9 cellular contexts compared by ENCODE assay signal in genomic region chr14:105526781-105527380, GRCh38. TPM values are rescaled to one million over a fixed set of nuclear protein-coding genes. Genes with fewer than 3 reads are reported as not detected.
DNase-seq lines count a peak whose midpoint lies in the region; ATAC-seq and TF ChIP-seq lines count a peak whose summit lies in the region.
"Had no signal": no experiment of that assay in that cellular context is flagged by ENCODE, and none has a peak within 500 bp of the region (broad histone marks: within the 10 kb centered on the region; RNA-seq: fewer than 3 reads in every experiment).

No MANE protein-coding gene starts in this region.

- ATAC-seq in natural killer cell treated with Interleukin-12 subunit alpha and Interleukin-12 subunit beta and Interleukin-15 and Interleukin-18, amount 100 ng/mL, for 72 hours = no peak
- no peak for ATAC-seq in HG02884 (IDR thresholded peaks at IDR 0.05; ENCODE audit: unreplicated experiment)

- H3K9me3 ChIP-seq in AG04450 (ENCODE audit: control insufficient read depth, insufficient read depth, low read length) (peaks cover 3% of the 10 kb centered on the region; the same call in 1 of the 2 replicates), colonic mucosa (no peaks in the 10 kb centered on the region)

- H3K27me3 Mint-ChIP-seq in natural killer cell treated with Interleukin-12 subunit alpha and Interleukin-12 subunit beta and Interleukin-15 and Interleukin-18, amount 100 ng/mL, for 72 hours = peaks cover 0 to 11% of the 10 kb centered on the region in 2 donors

- no peaks in the 10 kb centered on the region for H3K9me3 Mint-ChIP-seq in natural killer cell treated with Interleukin-12 subunit alpha and Interleukin-12 subunit beta and Interleukin-15 and Interleukin-18, amount 100 ng/mL, for 72 hours

- no peaks in the 10 kb centered on the region for H3K36me3 Mint-ChIP-seq in natural killer cell treated with Interleukin-12 subunit alpha and Interleukin-12 subunit beta and Interleukin-15 and Interleukin-18, amount 100 ng/mL, for 72 hours

- no peak for TF ChIP-seq EP300 in Ishikawa (IDR thresholded peaks at IDR 0.05; ENCODE audit: borderline replicate concordance)

- peaks cover 16% of the 10 kb centered on the region for H3K4me1 ChIP-seq in colonic mucosa

- CTCF ChIA-PET in AG04450 (lab: Charles Lee) = no interaction called here

- DNase-seq in AG04450 (ENCODE audit: low read depth, low spot score) (no peak), colonic mucosa (no peak), T-helper 9 cell (no peak), NCI-H524 (lab: John Stamatoyannopoulos, UW) (no peak)
- DNase-seq in natural killer cell treated with Interleukin-12 subunit alpha and Interleukin-12 subunit beta and Interleukin-15 and Interleukin-18, amount 100 ng/mL, for 72 hours (ENCODE audit: low spot score) = no peak
- DNase-seq in activated effector memory CD4-positive, alpha-beta T cell treated with anti-CD3 and anti-CD28 coated beads, Interleukin-2, amount 50 U/mL, for 16 hours = no peak
- DNase-seq: SIG-M5 had no signal

- POLR2A ChIA-PET in AG04450 (lab: Yijun Ruan, JAX) = no interaction called here

- intact Hi-C loops in colonic mucosa (cut with DNase I) = loop anchor here (5.0 to 10.0 kb wide), 4 partner anchors 35 to 322 kb away; partner anchors contain the start of gene TEDC1

- H3K4me3 ChIP-seq in AG04450 (ENCODE audit: low read depth, low read length) (peak overlapping the region; percentile 59), colonic mucosa (peak overlapping the region; percentile 54)

- H3K27ac Mint-ChIP-seq in natural killer cell treated with Interleukin-12 subunit alpha and Interleukin-12 subunit beta and Interleukin-15 and Interleukin-18, amount 100 ng/mL, for 72 hours = no peak overlapping the region

- TF ChIP-seq RAD21 in Ishikawa (IDR thresholded peaks at IDR 0.05; ENCODE audit: low read depth) = no peak

- TF ChIP-seq CTCF in AG04450 (IDR thresholded peaks at IDR 0.05; ENCODE audit: low read depth, low read length) (no peak), colonic mucosa (IDR thresholded peaks at IDR 0.05) (no peak)

- peaks cover 9 to 14% of the 10 kb centered on the region in 2 donors for H3K4me1 Mint-ChIP-seq in natural killer cell treated with Interleukin-12 subunit alpha and Interleukin-12 subunit beta and Interleukin-15 and Interleukin-18, amount 100 ng/mL, for 72 hours (ENCODE audit: low read depth in 2 of 2)

- peaks cover 3% of the 10 kb centered on the region for H3K27me3 ChIP-seq in AG04450 (ENCODE audit: control insufficient read depth, insufficient read depth, low read length)
- peaks cover 32% of the 10 kb centered on the region for H3K27me3 ChIP-seq in colonic mucosa

- no peaks in the 10 kb centered on the region for H3K36me3 ChIP-seq in colonic mucosa

- H3K27ac ChIP-seq in AG04450 (ENCODE audit: low read depth, low read length) (no peak overlapping the region), colonic mucosa (no peak overlapping the region)

- H3K4me3 Mint-ChIP-seq in natural killer cell treated with Interleukin-12 subunit alpha and Interleukin-12 subunit beta and Interleukin-15 and Interleukin-18, amount 100 ng/mL, for 72 hours = peak overlapping the region; percentile 76

- peak overlapping the region in 1 of 2 donors; percentile 60 for H3K9ac ChIP-seq in colonic mucosa (ENCODE audit: low read depth in 2 of 2, low read length in 2 of 2)

TF ChIP-seq in Ishikawa, 13 proteins besides CTCF, POLR2A, EP300 and RAD21:
- TF ChIP-seq ZBTB7A (IDR thresholded peaks at IDR 0.05; ENCODE audit: low read depth) (peak; percentile 28; the same call in 1 of the 2 replicates), CREB1 (IDR thresholded peaks at IDR 0.05; ENCODE audit: low read depth) (no peak)

RNA-seq across cellular contexts. Expression of gene TMEM121, which starts 0.5 kb away (rescaled TPM):
- polyA plus RNA-seq in AG04450 (2011; rRNA removed) = 1.5 and 2.0 TPM in 2 replicates
- 0.83 TPM in 2 replicates for polyA minus RNA-seq in AG04450 (2011; rRNA and poly(A)+ RNA removed)
- under 1 TPM; 0.82 TPM for total RNA-seq in colonic mucosa
- total RNA-seq in natural killer cell treated with Interleukin-12 subunit alpha and Interleukin-12 subunit beta and Interleukin-15 and Interleukin-18, amount 100 ng/mL, for 72 hours = 1 to 10 TPM; 1.8 to 4.2 TPM

RNA-seq across cellular contexts. Expression of gene TEDC1, which starts 35.8 kb away (rescaled TPM):
- polyA plus RNA-seq in AG04450 (2011; rRNA removed) = 1.7 and 1.9 TPM in 2 replicates
- 0.22 and 0.64 TPM in 2 replicates for polyA minus RNA-seq in AG04450 (2011; rRNA and poly(A)+ RNA removed)
- 10 to 100 TPM; 15.0 to 55.7 TPM for total RNA-seq in colonic mucosa
- total RNA-seq in natural killer cell treated with Interleukin-12 subunit alpha and Interleukin-12 subunit beta and Interleukin-15 and Interleukin-18, amount 100 ng/mL, for 72 hours = 10 to 100 TPM; 25.1 to 59.2 TPM

RNA-seq across cellular contexts. Expression of gene CRIP1, which starts 40.2 kb away (rescaled TPM):
- 0.74 and 0.86 TPM in 2 replicates for polyA plus RNA-seq in AG04450 (2011; rRNA removed)
- not detected in 2 replicates for polyA minus RNA-seq in AG04450 (2011; rRNA and poly(A)+ RNA removed)
- 100 to 1,000 TPM in 1 of 2 donors, 10 to 100 TPM in 1; 97.1 to 220 TPM for total RNA-seq in colonic mucosa
- total RNA-seq in natural killer cell treated with Interleukin-12 subunit alpha and Interleukin-12 subunit beta and Interleukin-15 and Interleukin-18, amount 100 ng/mL, for 72 hours = 10 to 100 TPM; 39.0 to 82.7 TPM

RNA-seq across cellular contexts. Expression of gene CRIP2, which starts 52.3 kb away (rescaled TPM):
- polyA plus RNA-seq in AG04450 (2011; rRNA removed) = 28.2 and 43.8 TPM in 2 replicates
- polyA minus RNA-seq in AG04450 (2011; rRNA and poly(A)+ RNA removed) = 6.6 and 9.3 TPM in 2 replicates
- total RNA-seq in colonic mucosa = 10 to 100 TPM; 11.3 to 20.3 TPM
- total RNA-seq in natural killer cell treated with Interleukin-12 subunit alpha and Interleukin-12 subunit beta and Interleukin-15 and Interleukin-18, amount 100 ng/mL, for 72 hours = 1 to 10 TPM in 1 of 2 donors, under 1 TPM in 1; 0.98 to 2.2 TPM
